In the genomic region with DNA sequence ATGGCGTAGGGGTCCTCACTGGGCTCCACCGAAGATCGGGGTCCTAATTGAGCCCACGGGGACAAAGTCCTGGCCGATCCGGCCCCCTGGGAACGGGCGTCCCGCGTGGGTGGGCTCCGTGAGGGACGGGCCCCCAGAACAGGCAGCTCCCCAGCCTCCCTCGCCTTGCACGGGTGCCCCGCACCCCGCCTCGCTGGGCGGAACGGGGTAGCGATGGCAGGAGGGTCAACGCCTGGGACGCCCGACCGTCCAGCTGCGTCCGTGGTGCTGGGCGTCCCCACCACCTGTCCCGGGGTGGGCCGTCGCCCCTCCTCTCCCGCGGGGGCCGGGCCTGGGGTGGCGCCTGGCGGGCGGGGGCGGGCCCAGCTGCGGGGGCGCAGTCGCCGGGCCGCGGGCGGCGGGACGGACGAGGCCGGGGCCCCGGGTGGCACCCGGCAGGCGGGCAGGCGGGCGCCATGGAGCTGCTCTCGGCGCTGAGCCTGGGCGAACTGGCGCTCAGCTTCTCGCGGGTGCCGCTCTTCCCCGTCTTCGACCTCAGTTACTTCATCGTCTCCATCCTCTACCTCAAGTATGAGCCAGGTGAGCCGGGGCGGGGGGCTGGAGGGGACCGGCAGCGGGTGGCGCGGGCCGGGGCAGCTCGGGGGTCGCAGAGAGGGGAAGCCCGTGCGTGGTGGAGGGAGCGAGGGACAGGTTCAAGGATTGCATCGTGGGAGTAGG, we compare ENCODE assay signal across 8 cellular contexts. TPM values are rescaled to one million over a fixed set of nuclear protein-coding genes. Genes with fewer than 3 reads are reported as not detected.
A peak's percentile ranks its signal among the peaks of the same experiment; 100 is the strongest.
DNase-seq lines count a peak whose midpoint lies in the region; ATAC-seq, FAIRE-seq and TF ChIP-seq lines count a peak whose summit lies in the region.

Gene TMEM38A (plus strand): TSS at position 377 of the 717 bp plus-strand sequence. CDS start 79 bp downstream, at position 456.

- H3K4me3 ChIP-seq in astrocyte of the spinal cord (ENCODE audit: low read depth, low read length), result peak within 1 kb of the TSS; percentile 91
- H3K4me3 ChIP-seq in iPS-15b (ENCODE audit: low read depth, low read length), result peak within 1 kb of the TSS; percentile 74
- H3K4me3 ChIP-seq in small intestine (ENCODE audit: low read depth in 1 of 2, low read length in 2 of 2), result peak within 1 kb of the TSS; percentile 57 to 77

- H3K9ac ChIP-seq in iPS-15b (ENCODE audit: low read depth, low read length), result peak within 1 kb of the TSS; percentile 78

- H3K27ac ChIP-seq in small intestine (ENCODE audit: low read depth in 1 of 2, low read length in 1 of 2), result peak within 1 kb of the TSS in 1 of 2 donors; percentile 91

- in situ Hi-C loops in astrocyte of the spinal cord (cut with HindIII; ENCODE audit: low sequenced_read_pairs), result no loop called here

- H3K27me3 ChIP-seq in iPS-15b (ENCODE audit: control insufficient read depth, insufficient read depth, low read length) (no peaks in the 10 kb centered on the region), small intestine (ENCODE audit: control insufficient read depth in 2 of 2, insufficient read depth in 2 of 2, low read length in 2 of 2) (no peaks in the 10 kb centered on the region)

- FAIRE-seq in small intestine (lab: Jason Lieb, UNC), result no peak

- H3K9me3 ChIP-seq in iPS-15b (ENCODE audit: control insufficient read depth, insufficient read depth, low read length) (no peaks in the 10 kb centered on the region), small intestine (ENCODE audit: control insufficient read depth, low read depth) (no peaks in the 10 kb centered on the region)

- no peak for TF ChIP-seq CTCF in astrocyte of the spinal cord (IDR thresholded peaks at IDR 0.05; ENCODE audit: low read depth, low read length)

- H3K4me1 ChIP-seq in iPS-15b (ENCODE audit: control insufficient read depth, insufficient read depth, low read length), result no peaks in the 10 kb centered on the region
- peaks cover 0 to 4% of the 10 kb centered on the region in 2 donors for H3K4me1 ChIP-seq in small intestine (ENCODE audit: control insufficient read depth in 2 of 2, insufficient read depth in 1 of 2, low read depth in 1 of 2, low read length in 1 of 2)

- DNase-seq in EH (ENCODE audit: low read depth) (peak; percentile 26), astrocyte of the spinal cord (ENCODE audit: low read depth, low spot score) (no peak), small intestine (peak; percentile 36), NCI-H2107 treated with DMSO at 0.1 percent for 48 hours (lab: John Stamatoyannopoulos, UW; ENCODE audit: unreplicated experiment) (no peak)

- 0 to 2% (median 1%) methylated on average over 52 to 76 of the region's 76 CpGs for WGBS in small intestine, 3 donors

- H3K36me3 ChIP-seq in iPS-15b (ENCODE audit: control insufficient read depth, insufficient read depth, low read length), result peaks cover 24% of the 10 kb centered on the region
- peaks cover 0 to 7% of the 10 kb centered on the region in 2 donors for H3K36me3 ChIP-seq in small intestine (ENCODE audit: control insufficient read depth in 2 of 2, insufficient read depth in 2 of 2, low read length in 2 of 2)

- ATAC-seq in HG02798 (IDR thresholded peaks at IDR 0.05; ENCODE audit: poor library complexity, unreplicated experiment) (peak; percentile 31), SK-N-SH treated with all-trans-retinoic acid at 6 μM for 48 hours (peak; percentile 40), HG03097 (IDR thresholded peaks at IDR 0.05; ENCODE audit: low FRiP score, unreplicated experiment) (no peak)

TF ChIP-seq in SK-N-SH treated with all-trans-retinoic acid at 6 μM for 48 hours, 23 proteins besides CTCF, POLR2A, EP300 and RAD21:
- TF ChIP-seq ZFP30 (CRISPR knock-in tag; IDR thresholded peaks at IDR 0.05) (no peak), BACH2 (CRISPR knock-in tag; IDR thresholded peaks at IDR 0.05; ENCODE audit: borderline replicate concordance) (no peak), ZNF565 (CRISPR knock-in tag; conservative IDR thresholded peaks at IDR 0.05; ENCODE audit: low read depth) (no peak), TCF4 (CRISPR knock-in tag; IDR thresholded peaks at IDR 0.05; ENCODE audit: borderline replicate concordance) (no peak), ARNTL (CRISPR knock-in tag; IDR thresholded peaks at IDR 0.05; ENCODE audit: borderline replicate concordance, low read depth) (no peak), CSDC2 (CRISPR knock-in tag; IDR thresholded peaks at IDR 0.05) (no peak), POU6F1 (CRISPR knock-in tag; IDR thresholded peaks at IDR 0.05; ENCODE audit: borderline replicate concordance, low read depth) (no peak), ZNF8 (CRISPR knock-in tag; IDR thresholded peaks at IDR 0.05) (no peak), PPARA (CRISPR knock-in tag; IDR thresholded peaks at IDR 0.05; ENCODE audit: borderline replicate concordance) (no peak)
- TF ChIP-seq, protein P1, sequence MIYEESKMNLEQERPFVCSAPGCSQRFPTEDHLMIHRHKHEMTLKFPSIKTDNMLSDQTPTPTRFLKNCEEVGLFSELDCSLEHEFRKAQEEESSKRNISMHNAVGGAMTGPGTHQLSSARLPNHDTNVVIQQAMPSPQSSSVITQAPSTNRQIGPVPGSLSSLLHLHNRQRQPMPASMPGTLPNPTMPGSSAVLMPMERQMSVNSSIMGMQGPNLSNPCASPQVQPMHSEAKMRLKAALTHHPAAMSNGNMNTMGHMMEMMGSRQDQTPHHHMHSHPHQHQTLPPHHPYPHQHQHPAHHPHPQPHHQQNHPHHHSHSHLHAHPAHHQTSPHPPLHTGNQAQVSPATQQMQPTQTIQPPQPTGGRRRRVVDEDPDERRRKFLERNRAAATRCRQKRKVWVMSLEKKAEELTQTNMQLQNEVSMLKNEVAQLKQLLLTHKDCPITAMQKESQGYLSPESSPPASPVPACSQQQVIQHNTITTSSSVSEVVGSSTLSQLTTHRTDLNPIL (CRISPR knock-in tag; IDR thresholded peaks at IDR 0.05; ENCODE audit: low read depth), result no peak
- TF ChIP-seq, protein P2, sequence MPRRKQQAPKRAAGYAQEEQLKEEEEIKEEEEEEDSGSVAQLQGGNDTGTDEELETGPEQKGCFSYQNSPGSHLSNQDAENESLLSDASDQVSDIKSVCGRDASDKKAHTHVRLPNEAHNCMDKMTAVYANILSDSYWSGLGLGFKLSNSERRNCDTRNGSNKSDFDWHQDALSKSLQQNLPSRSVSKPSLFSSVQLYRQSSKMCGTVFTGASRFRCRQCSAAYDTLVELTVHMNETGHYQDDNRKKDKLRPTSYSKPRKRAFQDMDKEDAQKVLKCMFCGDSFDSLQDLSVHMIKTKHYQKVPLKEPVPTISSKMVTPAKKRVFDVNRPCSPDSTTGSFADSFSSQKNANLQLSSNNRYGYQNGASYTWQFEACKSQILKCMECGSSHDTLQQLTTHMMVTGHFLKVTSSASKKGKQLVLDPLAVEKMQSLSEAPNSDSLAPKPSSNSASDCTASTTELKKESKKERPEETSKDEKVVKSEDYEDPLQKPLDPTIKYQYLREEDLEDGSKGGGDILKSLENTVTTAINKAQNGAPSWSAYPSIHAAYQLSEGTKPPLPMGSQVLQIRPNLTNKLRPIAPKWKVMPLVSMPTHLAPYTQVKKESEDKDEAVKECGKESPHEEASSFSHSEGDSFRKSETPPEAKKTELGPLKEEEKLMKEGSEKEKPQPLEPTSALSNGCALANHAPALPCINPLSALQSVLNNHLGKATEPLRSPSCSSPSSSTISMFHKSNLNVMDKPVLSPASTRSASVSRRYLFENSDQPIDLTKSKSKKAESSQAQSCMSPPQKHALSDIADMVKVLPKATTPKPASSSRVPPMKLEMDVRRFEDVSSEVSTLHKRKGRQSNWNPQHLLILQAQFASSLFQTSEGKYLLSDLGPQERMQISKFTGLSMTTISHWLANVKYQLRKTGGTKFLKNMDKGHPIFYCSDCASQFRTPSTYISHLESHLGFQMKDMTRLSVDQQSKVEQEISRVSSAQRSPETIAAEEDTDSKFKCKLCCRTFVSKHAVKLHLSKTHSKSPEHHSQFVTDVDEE (CRISPR knock-in tag; IDR thresholded peaks at IDR 0.05), result no peak

RNA-seq across cellular contexts. Expression of gene TMEM38A, which starts in this region (rescaled TPM):
- 1 to 10 TPM; 2.7 to 3.6 (median 3.6) TPM for polyA plus RNA-seq in small intestine

Comparison
In these comparisons a context has a peak if more than half of its experiments do, and no peak if none do; other contexts are left out.
1. DNase-seq: peak in EH (single experiment) and small intestine (single experiment); none in astrocyte of the spinal cord (single experiment) and NCI-H2107 treated with DMSO at 0.1 percent for 48 hours (single experiment).
2. Peak in every context shown above with its lines, with median percentiles within 50 percentile points of each other: H3K4me3 ChIP-seq.